Comparison of ENCODE assay signal across 20 cellular contexts in genomic region chr1:106232128-106232527, GRCh38.
DNase-seq lines count a peak whose midpoint lies in the region; ATAC-seq, FAIRE-seq and TF ChIP-seq lines count a peak whose summit lies in the region.
"Had no signal": no experiment of that assay in that cellular context is flagged by ENCODE, and none has a peak within 500 bp of the region (broad histone marks: within the 10 kb centered on the region; RNA-seq: fewer than 3 reads in every experiment).

No MANE protein-coding gene starts in this region.

- TF ChIP-seq EP300 in Ishikawa (IDR thresholded peaks at IDR 0.05; ENCODE audit: borderline replicate concordance) = peak; percentile 81

- DNase-seq in bronchial epithelial cell (ENCODE audit: low read depth) (peak; percentile 87), iris pigment epithelial cell (ENCODE audit: low read depth) (peak; percentile 4), glomerular visceral epithelial cell (ENCODE audit: extremely low spot score) (no peak), SKM-1 treated with dmso at 0.1 percent for 144 hours (lab: John Stamatoyannopoulos, UW; ENCODE audit: unreplicated experiment) (no peak)
- no peak for DNase-seq in stimulated activated naive B cell treated with anti-CD40 and anti-IgM and Interleukin-4, amounts not matched to agents 10 μg/mL and 1 μg/mL and 100 μg/mL, for 72 hours
- DNase-seq: CD8-positive, alpha-beta memory T cell; GM23248; H9; KBM-7; MG63; NCI-H1105 treated with DMSO at 0.1 percent for 48 hours; NCI-H146; NCI-H1930; NCI-H2107; NCI-H524 treated with DMSO at 0.1 percent for 48 hours; NCI-H774 had no signal

- ATAC-seq in stimulated activated naive B cell treated with anti-CD40 and anti-IgM and Interleukin-4, amounts not matched to agents 10 μg/mL and 1 μg/mL and 100 μg/mL, for 72 hours (replicated peaks) = peak; percentile 14 to 33
- no peak for ATAC-seq in GM21619 (IDR thresholded peaks at IDR 0.05; ENCODE audit: unreplicated experiment)
- ATAC-seq: HepG2 had no signal

- peak; percentile 36 for FAIRE-seq in bronchial epithelial cell (lab: Jason Lieb, UNC)
- FAIRE-seq: HepG2 had no signal

- no peak overlapping the region for H3K4me3 Mint-ChIP-seq in stimulated activated naive B cell treated with anti-CD40 and anti-IgM and Interleukin-4, amounts not matched to agents 10 μg/mL and 1 μg/mL and 100 μg/mL, for 72 hours
- H3K4me3 Mint-ChIP-seq: B cell; CD8-positive, alpha-beta memory T cell; H9 had no signal

- no peaks in the 10 kb centered on the region for H3K36me3 Mint-ChIP-seq in stimulated activated naive B cell treated with anti-CD40 and anti-IgM and Interleukin-4, amounts not matched to agents 10 μg/mL and 1 μg/mL and 100 μg/mL, for 72 hours
- H3K36me3 Mint-ChIP-seq: CD8-positive, alpha-beta memory T cell had no signal

- no peaks in the 10 kb centered on the region for H3K9me3 Mint-ChIP-seq in stimulated activated naive B cell treated with anti-CD40 and anti-IgM and Interleukin-4, amounts not matched to agents 10 μg/mL and 1 μg/mL and 100 μg/mL, for 72 hours
- H3K9me3 Mint-ChIP-seq: H9 had no signal

- H3K4me1 Mint-ChIP-seq in stimulated activated naive B cell treated with anti-CD40 and anti-IgM and Interleukin-4, amounts not matched to agents 10 μg/mL and 1 μg/mL and 100 μg/mL, for 72 hours = no peaks in the 10 kb centered on the region
- H3K4me1 Mint-ChIP-seq: B cell; CD8-positive, alpha-beta memory T cell had no signal

- no peaks in the 10 kb centered on the region for H3K27me3 ChIP-seq in bronchial epithelial cell (ENCODE audit: control insufficient read depth, insufficient read depth, low read length)
- H3K27me3 ChIP-seq: MG63 had no signal

- no peak for TF ChIP-seq CTCF in bronchial epithelial cell (IDR thresholded peaks at IDR 0.05; ENCODE audit: insufficient read depth, low read length, severe bottlenecking)

- no peaks in the 10 kb centered on the region for H3K36me3 ChIP-seq in bronchial epithelial cell (ENCODE audit: control insufficient read depth, insufficient read depth, low read length)
- H3K36me3 ChIP-seq: MG63 had no signal

- no peak for TF ChIP-seq RAD21 in Ishikawa (IDR thresholded peaks at IDR 0.05; ENCODE audit: low read depth)

- no peak overlapping the region for H3K27ac Mint-ChIP-seq in stimulated activated naive B cell treated with anti-CD40 and anti-IgM and Interleukin-4, amounts not matched to agents 10 μg/mL and 1 μg/mL and 100 μg/mL, for 72 hours
- H3K27ac Mint-ChIP-seq: B cell; CD8-positive, alpha-beta memory T cell; H9 had no signal

- no peaks in the 10 kb centered on the region for H3K27me3 Mint-ChIP-seq in stimulated activated naive B cell treated with anti-CD40 and anti-IgM and Interleukin-4, amounts not matched to agents 10 μg/mL and 1 μg/mL and 100 μg/mL, for 72 hours
- H3K27me3 Mint-ChIP-seq: B cell; CD8-positive, alpha-beta memory T cell had no signal

- H3K4me3 ChIP-seq in bronchial epithelial cell (ENCODE audit: low read depth, low read length) = no peak overlapping the region
- H3K4me3 ChIP-seq: GM23248, MG63 had no signal

TF ChIP-seq in Ishikawa, 13 proteins besides CTCF, POLR2A, EP300 and RAD21:
- no peak for TF ChIP-seq FOXM1 (IDR thresholded peaks at IDR 0.05; ENCODE audit: borderline replicate concordance, low read depth)
- TF ChIP-seq REST (IDR thresholded peaks at IDR 0.05; ENCODE audit: low read depth) = no peak
- TF ChIP-seq CEBPB (IDR thresholded peaks at IDR 0.05) = no peak
- TF ChIP-seq MAX (IDR thresholded peaks at IDR 0.05) = peak; percentile 57
- no peak for TF ChIP-seq EGR1 (IDR thresholded peaks at IDR 0.05)
- peak; percentile 82 for TF ChIP-seq NFIC (IDR thresholded peaks at IDR 0.05)
- TF ChIP-seq TAF1 (IDR thresholded peaks at IDR 0.05; ENCODE audit: low read depth) = no peak
- TF ChIP-seq YY1 (IDR thresholded peaks at IDR 0.05; ENCODE audit: low read depth) = no peak
- TF ChIP-seq ZBTB7A (IDR thresholded peaks at IDR 0.05; ENCODE audit: low read depth) = no peak
- no peak for TF ChIP-seq USF1 (IDR thresholded peaks at IDR 0.05)
- no peak for TF ChIP-seq CREB1 (IDR thresholded peaks at IDR 0.05; ENCODE audit: low read depth)
- 0 out of 2 replicates have a peak, but pooled peaks have one; percentile 50 for TF ChIP-seq TCF12 (IDR thresholded peaks at IDR 0.05; ENCODE audit: low read depth)
- TF ChIP-seq TEAD4 (IDR thresholded peaks at IDR 0.05) = peak; percentile 65

Comparison
In these comparisons a context has a peak if more than half of its experiments do, and no peak if none do; other contexts are left out.
1. DNase-seq: peak in bronchial epithelial cell (single experiment) and iris pigment epithelial cell (single experiment); none in stimulated activated naive B cell treated with anti-CD40 and anti-IgM and Interleukin-4, amounts not matched to agents 10 μg/mL and 1 μg/mL and 100 μg/mL, for 72 hours (single experiment), glomerular visceral epithelial cell (single experiment) and SKM-1 treated with dmso at 0.1 percent for 144 hours (single experiment).